In the genomic region with DNA sequence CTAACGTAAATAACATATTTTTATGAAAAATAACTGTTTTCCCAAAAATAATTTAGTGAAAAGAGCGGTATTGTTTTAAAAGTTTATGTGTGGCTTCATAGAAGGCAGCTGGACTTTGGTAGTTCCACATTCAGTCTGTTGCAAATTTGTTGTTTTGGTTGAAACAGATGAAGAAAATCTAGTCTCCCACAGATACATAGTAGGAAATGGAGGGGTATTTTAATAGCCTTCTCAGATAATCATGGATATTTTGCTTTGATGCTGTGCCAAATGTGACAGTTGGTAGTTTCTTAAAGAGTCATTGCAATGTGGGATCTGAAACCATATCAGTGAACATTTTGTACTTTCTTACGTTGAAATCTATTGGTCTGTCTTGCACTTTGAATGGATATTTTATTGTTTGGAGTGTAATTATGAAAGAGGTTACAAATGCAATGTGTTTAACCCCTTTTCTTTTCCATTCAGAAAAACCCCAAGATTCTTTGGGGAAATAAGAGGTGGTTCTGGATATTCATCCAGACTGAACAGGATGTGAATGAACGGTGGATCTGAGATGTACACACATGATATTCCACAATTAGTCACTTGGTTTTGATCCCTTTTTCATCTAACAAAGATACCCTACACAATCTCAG, we compare ENCODE assay signal across 1 cellular context.
TF ChIP-seq lines count a peak whose summit lies in the region.

No MANE protein-coding gene starts in this region.

TF ChIP-seq in IMR-90, 13 proteins besides CTCF, POLR2A, EP300 and RAD21:
- TF ChIP-seq NFE2L2 (IDR thresholded peaks at IDR 0.05; ENCODE audit: low read depth, low read length), result no peak
- TF ChIP-seq, protein P1, sequence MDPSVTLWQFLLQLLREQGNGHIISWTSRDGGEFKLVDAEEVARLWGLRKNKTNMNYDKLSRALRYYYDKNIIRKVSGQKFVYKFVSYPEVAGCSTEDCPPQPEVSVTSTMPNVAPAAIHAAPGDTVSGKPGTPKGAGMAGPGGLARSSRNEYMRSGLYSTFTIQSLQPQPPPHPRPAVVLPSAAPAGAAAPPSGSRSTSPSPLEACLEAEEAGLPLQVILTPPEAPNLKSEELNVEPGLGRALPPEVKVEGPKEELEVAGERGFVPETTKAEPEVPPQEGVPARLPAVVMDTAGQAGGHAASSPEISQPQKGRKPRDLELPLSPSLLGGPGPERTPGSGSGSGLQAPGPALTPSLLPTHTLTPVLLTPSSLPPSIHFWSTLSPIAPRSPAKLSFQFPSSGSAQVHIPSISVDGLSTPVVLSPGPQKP (IDR thresholded peaks at IDR 0.05; ENCODE audit: borderline replicate concordance, low read depth, low read length), result no peak
- no peak for TF ChIP-seq RFX5 (IDR thresholded peaks at IDR 0.05; ENCODE audit: low read depth, low read length)
- no peak for TF ChIP-seq MAFK (IDR thresholded peaks at IDR 0.05; ENCODE audit: low read depth, low read length)
- TF ChIP-seq MXI1 (IDR thresholded peaks at IDR 0.05; ENCODE audit: borderline replicate concordance, low read depth, low read length), result no peak
- no peak for TF ChIP-seq RCOR1 (IDR thresholded peaks at IDR 0.05; ENCODE audit: insufficient replicate concordance, low read length)
- TF ChIP-seq FOS (IDR thresholded peaks at IDR 0.05; ENCODE audit: low read depth, low read length), result no peak
- no peak for TF ChIP-seq MAZ (IDR thresholded peaks at IDR 0.05; ENCODE audit: borderline replicate concordance, low read depth, low read length)
- TF ChIP-seq CEBPB (IDR thresholded peaks at IDR 0.05; ENCODE audit: low read depth, low read length), result no peak
